Comparison of ENCODE assay signal across 17 cellular contexts in the genomic region with DNA sequence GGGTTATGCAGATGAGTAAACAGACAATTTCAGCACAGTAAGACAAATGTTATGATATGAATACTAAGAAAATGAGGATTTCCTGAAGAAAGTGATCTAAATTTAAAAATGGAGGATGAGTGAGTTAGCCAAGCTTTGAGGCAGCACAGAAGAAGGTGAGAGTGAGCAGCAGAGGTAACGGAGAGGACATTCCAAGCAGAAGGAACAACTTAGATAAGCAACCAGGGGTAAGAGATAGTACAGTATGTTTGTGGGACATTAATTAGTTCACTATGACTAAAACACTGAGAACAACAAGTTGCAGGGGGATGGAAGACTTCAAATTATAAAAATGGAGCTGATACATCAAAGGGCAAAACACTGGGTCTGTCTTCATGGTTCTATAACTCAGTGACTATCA. TPM values are rescaled to one million over a fixed set of nuclear protein-coding genes. Genes with fewer than 3 reads are reported as not detected.
DNase-seq lines count a peak whose midpoint lies in the region; ATAC-seq, FAIRE-seq and TF ChIP-seq lines count a peak whose summit lies in the region.
"Had no signal": no experiment of that assay in that cellular context is flagged by ENCODE, and none has a peak within 500 bp of the region (broad histone marks: within the 10 kb centered on the region; RNA-seq: fewer than 3 reads in every experiment).

No MANE protein-coding gene starts in this region.

- peaks cover 42% of the 10 kb centered on the region for H3K4me1 Mint-ChIP-seq in activated naive CD4-positive, alpha-beta T cell treated with anti-CD3 and anti-CD28 coated beads for 36 hours (ENCODE audit: low read depth)
- H3K4me1 Mint-ChIP-seq in osteocyte (ENCODE audit: unreplicated experiment), result peaks cover 20% of the 10 kb centered on the region

- ATAC-seq in K562, result peak; percentile 50
- no peak for ATAC-seq in GM21825 (IDR thresholded peaks at IDR 0.05; ENCODE audit: unreplicated experiment)

- DNase-seq in activated naive CD4-positive, alpha-beta T cell treated with anti-CD3 and anti-CD28 coated beads for 36 hours, result no peak
- no peak for DNase-seq in activated naive CD4-positive, alpha-beta T cell treated with anti-CD3 and anti-CD28 coated beads, Interleukin-2, amount 50 U/mL, for 16 hours
- DNase-seq in GM12891 (ENCODE audit: insufficient read length, low spot score) (no peak), K562 (ENCODE audit: extremely low read depth in 1 of 4, low spot score in 3 of 4) (peak in 3 of 4 experiments; percentile 30 to 35 (median 35)), osteocyte (ENCODE audit: extremely low spot score, unreplicated experiment) (no peak), NCI-H1436 treated with DMSO at 0.1 percent for 48 hours (lab: John Stamatoyannopoulos, UW) (no peak), suprapubic skin (ENCODE audit: low spot score in 2 of 2) (no peak)
- DNase-seq: DMS79, GDM1, Kasumi-1, NCI-H1930, NCI-H2171 treated with DMSO at 0.1 percent for 48 hours, NCI-H82, Peyer's patch, Right ventricle myocardium superior had no signal

- CTCF ChIA-PET in activated naive CD4-positive, alpha-beta T cell treated with anti-CD3 and anti-CD28 coated beads for 36 hours (lab: Charles Lee), result interaction anchor here (1.2 kb wide), 1 partner anchor 23 kb away, joined by 4 read pairs; the partner anchor contains the start of genes ORC1 and PRPF38A
- CTCF ChIA-PET in K562 (lab: Yijun Ruan, JAX; ENCODE audit: low intra/inter-chr PET ratio), result no interaction called here

- TF ChIP-seq POLR2A in GM12891 (IDR thresholded peaks at IDR 0.05; ENCODE audit: low read depth, low read length), result no peak
- no peak for TF ChIP-seq POLR2A in K562 (conservative IDR thresholded peaks at IDR 0.05)
- TF ChIP-seq POLR2A in suprapubic skin (IDR thresholded peaks at IDR 0.05), result no peak

- H3K9me1 ChIP-seq in K562 (ENCODE audit: control insufficient read depth, insufficient read depth, low read length), result no peaks in the 10 kb centered on the region

- peak overlapping the region in 1 of 2 experiments; percentile 7; a peak in 1 of 4 replicates for H3K9ac ChIP-seq in K562 (ENCODE audit: insufficient read depth in 1 of 2, low read depth in 2 of 2, low read length in 2 of 2)

- H3K36me3 Mint-ChIP-seq in activated naive CD4-positive, alpha-beta T cell treated with anti-CD3 and anti-CD28 coated beads for 36 hours (ENCODE audit: low read depth), result peaks cover 28% of the 10 kb centered on the region
- H3K36me3 Mint-ChIP-seq in osteocyte (ENCODE audit: unreplicated experiment), result peaks cover 38% of the 10 kb centered on the region

- no TSS peak for BruUV-seq in K562 (replicated peaks; lab: Mats Ljungman, UMichigan)

- H3K4me3 ChIP-seq in K562, result no peak overlapping the region
- no peak overlapping the region for H3K4me3 ChIP-seq in suprapubic skin
- H3K4me3 ChIP-seq: Peyer's patch had no signal

- no peak for TF ChIP-seq RAD21 in K562 (CRISPR knock-in tag; conservative IDR thresholded peaks at IDR 0.05 in 1 of 2, IDR thresholded peaks at IDR 0.05 in 1 of 2)

- peaks cover 0 to 21% of the 10 kb centered on the region in 2 experiments; a peak in 4 of 5 replicates for H3K4me1 ChIP-seq in K562 (replicated peaks in 1 of 2; ENCODE audit: control insufficient read depth in 2 of 2, insufficient read depth in 2 of 2, low read length in 2 of 2)
- no peaks in the 10 kb centered on the region for H3K4me1 ChIP-seq in suprapubic skin
- H3K4me1 ChIP-seq: Peyer's patch had no signal

- H3K4me3 Mint-ChIP-seq in activated naive CD4-positive, alpha-beta T cell treated with anti-CD3 and anti-CD28 coated beads for 36 hours, result no peak overlapping the region
- H3K4me3 Mint-ChIP-seq in osteocyte (ENCODE audit: unreplicated experiment), result no peak overlapping the region
- H3K4me3 Mint-ChIP-seq: CD14-positive monocyte had no signal

- no peaks in the 10 kb centered on the region for H4K20me1 ChIP-seq in K562 (replicated peaks; ENCODE audit: control insufficient read depth, insufficient read depth, low read length)

- peak overlapping the region; percentile 13; the same call in 1 of the 2 replicates for H3K4me2 ChIP-seq in K562 (ENCODE audit: insufficient read depth, low read length)

- H3K36me3 ChIP-seq in K562 (ENCODE audit: control insufficient read depth, insufficient read depth, low read length), result peaks cover 44% of the 10 kb centered on the region; the same call in 2 of the 3 replicates
- H3K36me3 ChIP-seq in suprapubic skin, result peaks cover 54% of the 10 kb centered on the region

- TF ChIP-seq CTCF in K562 (IDR thresholded peaks at IDR 0.05 in 2 of 3, conservative IDR thresholded peaks at IDR 0.05 in 1 of 3; ENCODE audit: insufficient read depth in 2 of 3, low read depth in 1 of 3, low read length in 3 of 3) (no peak), osteocyte (IDR thresholded peaks at IDR 0.05) (no peak), suprapubic skin (IDR thresholded peaks at IDR 0.05) (no peak)

- H3K27ac Mint-ChIP-seq in activated naive CD4-positive, alpha-beta T cell treated with anti-CD3 and anti-CD28 coated beads for 36 hours, result peak overlapping the region; percentile 7
- H3K27ac Mint-ChIP-seq in osteocyte (ENCODE audit: unreplicated experiment), result peak overlapping the region; percentile 15
- H3K27ac Mint-ChIP-seq: CD14-positive monocyte had no signal

- no peaks in the 10 kb centered on the region for H3K27me3 ChIP-seq in K562 (ENCODE audit: control insufficient read depth in 2 of 2, insufficient read depth in 2 of 2, low read length in 2 of 2)
- no peaks in the 10 kb centered on the region for H3K27me3 ChIP-seq in suprapubic skin
- H3K27me3 ChIP-seq: Peyer's patch had no signal

- no peaks in the 10 kb centered on the region for H3K27me3 Mint-ChIP-seq in activated naive CD4-positive, alpha-beta T cell treated with anti-CD3 and anti-CD28 coated beads for 36 hours (ENCODE audit: low read depth)
- H3K27me3 Mint-ChIP-seq in osteocyte (ENCODE audit: unreplicated experiment), result no peaks in the 10 kb centered on the region

- in situ Hi-C loops in K562 (cut with MboI), result no loop called here

- POLR2A ChIA-PET in K562 (lab: Yijun Ruan, JAX), result interaction anchor here (1.3 to 1.5 kb wide), 3 partner anchors 14 to 18 kb away, joined by 3 to 4 read pairs (median 4); no protein-coding TSS in a partner anchor

- H3K79me2 ChIP-seq in K562 (ENCODE audit: control insufficient read depth, insufficient read depth, low read length), result no peaks in the 10 kb centered on the region

- 21% methylated on average over 1 of the region's 1 CpG for WGBS in K562 (ENCODE audit: insufficient coverage, low coverage, missing lambda C conversion rate)
- WGBS in suprapubic skin, result 90% methylated on average over 1 of the region's 1 CpG

- no peak overlapping the region for H2AFZ ChIP-seq in K562 (ENCODE audit: low read depth, low read length)

- intact Hi-C loops in activated naive CD4-positive, alpha-beta T cell treated with anti-CD3 and anti-CD28 coated beads for 36 hours (cut with micrococcal nuclease), result loop anchor here (10.0 kb wide), 1 partner anchor 498 kb away; the partner anchor contains the start of genes ECHDC2 and SCP2
- intact Hi-C loops in K562 (cut with micrococcal nuclease), result no loop called here

- no peak for TF ChIP-seq EP300 in K562 (IDR thresholded peaks at IDR 0.05; ENCODE audit: low read length)
- TF ChIP-seq EP300 in suprapubic skin (IDR thresholded peaks at IDR 0.05), result no peak

- no peaks in the 10 kb centered on the region for H3K9me3 Mint-ChIP-seq in activated naive CD4-positive, alpha-beta T cell treated with anti-CD3 and anti-CD28 coated beads for 36 hours
- H3K9me3 Mint-ChIP-seq in osteocyte (ENCODE audit: unreplicated experiment), result no peaks in the 10 kb centered on the region
- H3K9me3 Mint-ChIP-seq: CD14-positive monocyte had no signal

- H3K27ac ChIP-seq in K562 (ENCODE audit: extremely low read depth, low read depth, low read length) (peak overlapping the region; percentile 54; the same call in 2 of the 3 replicates), suprapubic skin (no peak overlapping the region)
- H3K27ac ChIP-seq: Peyer's patch had no signal

- H3K9me3 ChIP-seq in K562 (replicated peaks; ENCODE audit: control insufficient read depth, insufficient read depth, low read depth, low read length) (no peaks in the 10 kb centered on the region), suprapubic skin (no peaks in the 10 kb centered on the region)
- H3K9me3 ChIP-seq: Peyer's patch had no signal

- FAIRE-seq in GM12891 (lab: Jason Lieb, UNC) (peak; percentile 9), K562 (lab: Jason Lieb, UNC) (no peak)

RNA-seq across cellular contexts. Expression of gene PRPF38A, which starts 22.8 kb away (rescaled TPM):
- 10 to 100 TPM; 86.0 to 91.8 TPM for total RNA-seq in activated naive CD4-positive, alpha-beta T cell treated with anti-CD3 and anti-CD28 coated beads for 36 hours
- polyA plus RNA-seq in GM12891 (2012; ENCODE audit: low read depth, missing spikeins), result 36.4 TPM
- 109 and 156 TPM in 2 replicates for total RNA-seq in K562 (2011; cell fraction: chromatin; rRNA removed; ENCODE audit: low replicate concordance)
- 69.1 and 85.2 TPM in 2 replicates for total RNA-seq in K562 (2011; cell fraction: nucleolus; rRNA removed)
- 122 and 176 TPM in 2 replicates for total RNA-seq in K562 (2011; cell fraction: nucleoplasm; rRNA removed)
- total RNA-seq in K562 (2014; rRNA removed) (53.6 and 64.4 TPM in 2 replicates), K562 (2014; rRNA removed; fragmentation: Illumina TruSeq; extraction: Trizol) (67.5 and 71.8 TPM in 2 replicates), K562 (2015; rRNA removed; fragmentation: Illumina TruSeq; extraction: Trizol) (51.0 and 58.7 TPM in 2 replicates), K562 (2021) (115 and 122 TPM in 2 replicates), osteocyte (35.0 and 35.9 TPM in 2 replicates), suprapubic skin (10 to 100 TPM; 10.6 to 20.4 (median 14.3) TPM)
- polyA plus RNA-seq in K562 (2011; rRNA removed) (89.2 and 108 TPM in 2 replicates), K562 (2014; fragmentation: Illumina TruSeq; extraction: Trizol) (120 and 133 TPM in 2 replicates), K562 (2014; fragmentation: Nextera tagmentation; extraction: Ambion mirVana) (100 to 1,000 TPM; 126 to 198 TPM), K562 (2014; rRNA removed) (54.8 and 58.6 TPM in 2 replicates)
- 37.6 and 47.6 TPM in 2 replicates for polyA plus RNA-seq in K562 (2011; cell fraction: cytosol; rRNA removed)
- 109 and 157 TPM in 2 replicates for polyA plus RNA-seq in K562 (2011; cell fraction: nucleus; rRNA removed)
- polyA plus RNA-seq in K562 (2012), result 86.3 and 96.6 TPM in 2 replicates
- 138 and 184 TPM in 2 replicates for polyA minus RNA-seq in K562 (2011; rRNA and poly(A)+ RNA removed)
- 40.4 and 45.1 TPM in 2 replicates for polyA minus RNA-seq in K562 (2011; cell fraction: cytosol; rRNA and poly(A)+ RNA removed)
- 43.6 and 99.0 TPM in 2 replicates for polyA minus RNA-seq in K562 (2011; cell fraction: nucleus; rRNA and poly(A)+ RNA removed)

RNA-seq across cellular contexts. Expression of gene ORC1, which starts 22.9 kb away (rescaled TPM):
- total RNA-seq in activated naive CD4-positive, alpha-beta T cell treated with anti-CD3 and anti-CD28 coated beads for 36 hours, result 10 to 100 TPM; 46.9 to 49.3 TPM
- 12.2 TPM for polyA plus RNA-seq in GM12891 (2012; ENCODE audit: low read depth, missing spikeins)
- 88.1 and 106 TPM in 2 replicates for total RNA-seq in K562 (2011; cell fraction: chromatin; rRNA removed; ENCODE audit: low replicate concordance)
- 51.9 and 58.0 TPM in 2 replicates for total RNA-seq in K562 (2011; cell fraction: nucleolus; rRNA removed)
- 48.1 and 55.9 TPM in 2 replicates for total RNA-seq in K562 (2011; cell fraction: nucleoplasm; rRNA removed)
- total RNA-seq in K562 (2014; rRNA removed) (70.5 and 74.5 TPM in 2 replicates), K562 (2014; rRNA removed; fragmentation: Illumina TruSeq; extraction: Trizol) (66.7 and 69.9 TPM in 2 replicates), K562 (2015; rRNA removed; fragmentation: Illumina TruSeq; extraction: Trizol) (66.6 and 69.7 TPM in 2 replicates), K562 (2021) (65.8 and 72.0 TPM in 2 replicates), osteocyte (1.9 and 3.0 TPM in 2 replicates), suprapubic skin (1 to 10 TPM; 1.4 to 2.9 (median 1.9) TPM)
- polyA plus RNA-seq in K562 (2011; rRNA removed) (80.7 and 91.8 TPM in 2 replicates), K562 (2014; fragmentation: Illumina TruSeq; extraction: Trizol) (82.6 and 91.6 TPM in 2 replicates), K562 (2014; fragmentation: Nextera tagmentation; extraction: Ambion mirVana) (10 to 100 TPM; 26.4 to 46.9 TPM), K562 (2014; rRNA removed) (61.7 and 63.5 TPM in 2 replicates)
- polyA plus RNA-seq in K562 (2011; cell fraction: cytosol; rRNA removed), result 59.6 and 80.5 TPM in 2 replicates
- polyA plus RNA-seq in K562 (2011; cell fraction: nucleus; rRNA removed), result 53.3 and 69.5 TPM in 2 replicates
- 42.5 and 53.0 TPM in 2 replicates for polyA plus RNA-seq in K562 (2012)
- polyA minus RNA-seq in K562 (2011; rRNA and poly(A)+ RNA removed), result 103 and 109 TPM in 2 replicates
- polyA minus RNA-seq in K562 (2011; cell fraction: cytosol; rRNA and poly(A)+ RNA removed), result 47.2 and 49.7 TPM in 2 replicates
- polyA minus RNA-seq in K562 (2011; cell fraction: nucleus; rRNA and poly(A)+ RNA removed), result 26.9 and 57.0 TPM in 2 replicates

Comparison
In these comparisons a context has a peak if more than half of its experiments do, and no peak if none do; other contexts are left out.
1. DNase-seq: peak in K562 (3 of 4); none in activated naive CD4-positive, alpha-beta T cell treated with anti-CD3 and anti-CD28 coated beads for 36 hours (single experiment), activated naive CD4-positive, alpha-beta T cell treated with anti-CD3 and anti-CD28 coated beads, Interleukin-2, amount 50 U/mL, for 16 hours (single experiment), GM12891 (single experiment), osteocyte (single experiment), NCI-H1436 treated with DMSO at 0.1 percent for 48 hours (single experiment) and suprapubic skin (0 of 2).
2. RNA of gene ORC1, which starts 22.9 kb away (total RNA-seq): 48.1 to 106 TPM in K562 and 46.9 to 49.3 TPM in activated naive CD4-positive, alpha-beta T cell treated with anti-CD3 and anti-CD28 coated beads for 36 hours; 1.9 to 3.0 TPM in osteocyte and 1.4 to 2.9 TPM in suprapubic skin; every median in the first group is over 10 times any median in the second.